29 cellular contexts compared by ENCODE assay signal in the genomic region with DNA sequence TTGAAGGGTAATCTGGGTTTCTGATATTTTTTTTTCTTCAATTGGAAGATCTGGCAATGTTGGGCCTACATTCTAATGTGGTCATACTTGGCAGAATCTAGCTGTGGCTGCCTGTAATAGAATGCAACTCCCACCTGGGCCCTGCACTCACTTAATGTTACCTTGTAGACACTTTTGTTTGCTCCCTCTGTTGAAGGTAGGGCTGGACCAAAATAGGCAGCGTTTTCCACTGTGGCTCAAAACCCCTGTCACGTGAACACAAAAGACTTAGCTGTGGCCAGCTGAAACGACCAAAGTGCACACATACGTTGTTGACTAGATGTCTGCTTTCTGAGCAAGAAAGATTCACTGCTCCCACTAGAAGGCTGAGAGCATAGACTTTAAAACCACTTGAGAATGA.
DNase-seq lines count a peak whose midpoint lies in the region; ATAC-seq and TF ChIP-seq lines count a peak whose summit lies in the region.
"Had no signal": no experiment of that assay in that cellular context is flagged by ENCODE, and none has a peak within 500 bp of the region (broad histone marks: within the 10 kb centered on the region; RNA-seq: fewer than 3 reads in every experiment).

No MANE protein-coding gene starts in this region.

- DNase-seq in AG20443 (ENCODE audit: low spot score): peak; percentile 40
- no peak for DNase-seq in activated T-helper 2 cell treated with anti-CD3 and anti-CD28 coated beads, Interferon-gamma antibody, Interleukin-2, Interleukin-4, amounts not matched to agents 10 μg/mL and 5 μg/mL and 100 μg/mL, durations not matched to agents 14 hours and 24 hours and 36 hours (ENCODE audit: low spot score)
- DNase-seq in naive thymus-derived CD4-positive, alpha-beta T cell: no peak
- DNase-seq in NCI-H524 treated with DMSO at 0.1 percent for 48 hours (lab: John Stamatoyannopoulos, UW): no peak
- DNase-seq in NCI-H1436 (lab: John Stamatoyannopoulos, UW): no peak
- DNase-seq: activated CD4-positive, alpha-beta T cell treated with anti-CD3 and anti-CD28 coated beads, Interleukin-2, amount 10 ng/mL, durations not matched to agents 7 days and 5 days; activated CD8-positive, alpha-beta memory T cell treated with anti-CD3 and anti-CD28 coated beads, Interleukin-2, amount 50 U/mL, for 4 hours; body of pancreas; cerebellar nuclear complex; DMS79; dorsolateral prefrontal cortex; GF-D8; KBM-7; left lung; mesenchymal stem cell; NCI-H1436 treated with DMSO at 0.1 percent for 48 hours; NCI-H2107; NCI-H446; psoas muscle; SHP77 treated with DMSO at 0.1 percent for 48 hours; sigmoid colon; stimulated activated CD4-positive, alpha-beta T cell treated with anti-CD3 and anti-CD28 coated beads, Interleukin-4, amount 100 ng/mL, for 4 hours; stimulated activated naive B cell treated with anti-CD40 and anti-IgM and Interleukin-4, amounts not matched to agents 10 μg/mL and 1 μg/mL and 100 μg/mL, for 72 hours; SW 1271 had no signal

- no peak for TF ChIP-seq CTCF in KMS-11 (conservative IDR thresholded peaks at IDR 0.05; ENCODE audit: low read depth, low read length)

- H3K27ac ChIP-seq in KMS-11: peak overlapping the region; percentile 73
- H3K27ac ChIP-seq in naive thymus-derived CD4-positive, alpha-beta T cell (ENCODE audit: low read depth, low read length): no peak overlapping the region
- H3K27ac ChIP-seq: BLaER1 treated with 17β-estradiol and CSF1 and Interleukin-3, amounts not matched to agents 10 nM and 100 nM; body of pancreas; dorsolateral prefrontal cortex; left lung; psoas muscle; sigmoid colon; thoracic aorta had no signal

- H3K27me3 Mint-ChIP-seq in activated T-helper 2 cell treated with anti-CD3 and anti-CD28 coated beads, Interferon-gamma antibody, Interleukin-2, Interleukin-4, amounts not matched to agents 10 μg/mL and 5 μg/mL and 100 μg/mL, durations not matched to agents 14 hours and 24 hours and 36 hours (ENCODE audit: low read depth): no peaks in the 10 kb centered on the region
- peaks cover 2 to 19% (median 13%) of the 10 kb centered on the region in 5 donors for H3K27me3 Mint-ChIP-seq in naive thymus-derived CD4-positive, alpha-beta T cell
- H3K27me3 Mint-ChIP-seq: stimulated activated naive B cell treated with anti-CD40 and anti-IgM and Interleukin-4, amounts not matched to agents 10 μg/mL and 1 μg/mL and 100 μg/mL, for 72 hours had no signal

- intact Hi-C loops in activated T-helper 2 cell treated with anti-CD3 and anti-CD28 coated beads, Interferon-gamma antibody, Interleukin-2, Interleukin-4, amounts not matched to agents 10 μg/mL and 5 μg/mL and 100 μg/mL, durations not matched to agents 14 hours and 24 hours and 36 hours (cut with micrococcal nuclease): loop anchor here (1.0 to 10.0 kb wide), 7 partner anchors 16 to 912 kb away; no protein-coding TSS in a partner anchor
- intact Hi-C loops in naive thymus-derived CD4-positive, alpha-beta T cell (cut with micrococcal nuclease): no loop called here

- peaks cover 23% of the 10 kb centered on the region for H3K9me3 Mint-ChIP-seq in activated T-helper 2 cell treated with anti-CD3 and anti-CD28 coated beads, Interferon-gamma antibody, Interleukin-2, Interleukin-4, amounts not matched to agents 10 μg/mL and 5 μg/mL and 100 μg/mL, durations not matched to agents 14 hours and 24 hours and 36 hours
- H3K9me3 Mint-ChIP-seq in naive thymus-derived CD4-positive, alpha-beta T cell: peaks cover 6 to 21% (median 14%) of the 10 kb centered on the region in 11 donors

- no peak overlapping the region for H3K4me3 ChIP-seq in KMS-11 (IDR thresholded peaks at IDR 0.05; ENCODE audit: insufficient read depth, low read depth, low read length)
- H3K4me3 ChIP-seq in naive thymus-derived CD4-positive, alpha-beta T cell (ENCODE audit: low read length): no peak overlapping the region
- H3K4me3 ChIP-seq: BLaER1 treated with 17β-estradiol and CSF1 and Interleukin-3, amounts not matched to agents 10 nM and 100 nM; body of pancreas; dorsolateral prefrontal cortex; left lung; psoas muscle; sigmoid colon; thoracic aorta had no signal

- no peaks in the 10 kb centered on the region for H3K27me3 ChIP-seq in KMS-11 (ENCODE audit: insufficient read depth, low read depth)
- no peaks in the 10 kb centered on the region for H3K27me3 ChIP-seq in naive thymus-derived CD4-positive, alpha-beta T cell (ENCODE audit: control insufficient read depth in 2 of 2, insufficient read depth in 2 of 2, low read length in 2 of 2)
- H3K27me3 ChIP-seq: BLaER1 treated with 17β-estradiol and CSF1 and Interleukin-3, amounts not matched to agents 10 nM and 100 nM; body of pancreas; dorsolateral prefrontal cortex; left lung; sigmoid colon had no signal

- H4K20me1 ChIP-seq in KMS-11 (ENCODE audit: insufficient read depth): no peaks in the 10 kb centered on the region
- H4K20me1 ChIP-seq: BLaER1 treated with 17β-estradiol and CSF1 and Interleukin-3, amounts not matched to agents 10 nM and 100 nM had no signal

- peaks cover 20% of the 10 kb centered on the region for H3K36me3 Mint-ChIP-seq in activated T-helper 2 cell treated with anti-CD3 and anti-CD28 coated beads, Interferon-gamma antibody, Interleukin-2, Interleukin-4, amounts not matched to agents 10 μg/mL and 5 μg/mL and 100 μg/mL, durations not matched to agents 14 hours and 24 hours and 36 hours (ENCODE audit: low read depth)
- peaks cover 0 to 11% (median 4%) of the 10 kb centered on the region in 5 donors for H3K36me3 Mint-ChIP-seq in naive thymus-derived CD4-positive, alpha-beta T cell
- H3K36me3 Mint-ChIP-seq: WTC11 had no signal

- H3K4me1 ChIP-seq in KMS-11 (ENCODE audit: low read depth, poor library complexity, severe bottlenecking): peaks cover 69% of the 10 kb centered on the region
- H3K4me1 ChIP-seq in naive thymus-derived CD4-positive, alpha-beta T cell (ENCODE audit: control insufficient read depth in 2 of 2, insufficient read depth in 2 of 2, low read length in 2 of 2): peaks cover 0 to 17% of the 10 kb centered on the region in 2 donors
- H3K4me1 ChIP-seq: body of pancreas, left lung, psoas muscle, sigmoid colon had no signal

- ATAC-seq in naive thymus-derived CD4-positive, alpha-beta T cell: peak; percentile 27
- no peak for ATAC-seq in GM21723 (IDR thresholded peaks at IDR 0.05; ENCODE audit: unreplicated experiment)
- ATAC-seq: body of pancreas; left lung; psoas muscle; stimulated activated naive B cell treated with anti-CD40 and anti-IgM and Interleukin-4, amounts not matched to agents 10 μg/mL and 1 μg/mL and 100 μg/mL, for 72 hours; WTC11 had no signal

- H3K9ac ChIP-seq in KMS-11: no peak overlapping the region; the same call in 1 of the 2 replicates
- H3K9ac ChIP-seq: BLaER1 treated with 17β-estradiol and CSF1 and Interleukin-3, amounts not matched to agents 10 nM and 100 nM had no signal

- H2AFZ ChIP-seq in KMS-11 (ENCODE audit: low read depth): peak overlapping the region; percentile 56; the same call in 1 of the 2 replicates

- H3K36me3 ChIP-seq in KMS-11 (ENCODE audit: insufficient read depth): no peaks in the 10 kb centered on the region
- no peaks in the 10 kb centered on the region for H3K36me3 ChIP-seq in naive thymus-derived CD4-positive, alpha-beta T cell (ENCODE audit: control insufficient read depth in 2 of 3, insufficient read depth in 3 of 3, low read length in 3 of 3)
- H3K36me3 ChIP-seq: BLaER1 treated with 17β-estradiol and CSF1 and Interleukin-3, amounts not matched to agents 10 nM and 100 nM; left lung; sigmoid colon; thoracic aorta had no signal

- H3K4me1 Mint-ChIP-seq in activated T-helper 2 cell treated with anti-CD3 and anti-CD28 coated beads, Interferon-gamma antibody, Interleukin-2, Interleukin-4, amounts not matched to agents 10 μg/mL and 5 μg/mL and 100 μg/mL, durations not matched to agents 14 hours and 24 hours and 36 hours (ENCODE audit: low read depth): peaks cover 63% of the 10 kb centered on the region
- peaks cover 0 to 20% (median 0%) of the 10 kb centered on the region in 7 donors for H3K4me1 Mint-ChIP-seq in naive thymus-derived CD4-positive, alpha-beta T cell
- H3K4me1 Mint-ChIP-seq: WTC11 had no signal

- POLR2A ChIA-PET in naive thymus-derived CD4-positive, alpha-beta T cell (lab: Charles Lee): no interaction called here

- H3K27ac Mint-ChIP-seq in activated T-helper 2 cell treated with anti-CD3 and anti-CD28 coated beads, Interferon-gamma antibody, Interleukin-2, Interleukin-4, amounts not matched to agents 10 μg/mL and 5 μg/mL and 100 μg/mL, durations not matched to agents 14 hours and 24 hours and 36 hours: peak overlapping the region; percentile 58
- no peak overlapping the region for H3K27ac Mint-ChIP-seq in naive thymus-derived CD4-positive, alpha-beta T cell
- H3K27ac Mint-ChIP-seq: activated CD4-positive, alpha-beta T cell treated with anti-CD3 and anti-CD28 coated beads, Interleukin-2, amount 10 ng/mL, durations not matched to agents 7 days and 5 days; stimulated activated naive B cell treated with anti-CD40 and anti-IgM and Interleukin-4, amounts not matched to agents 10 μg/mL and 1 μg/mL and 100 μg/mL, for 72 hours; WTC11 had no signal

- H3K79me2 ChIP-seq in KMS-11 (ENCODE audit: insufficient read depth, low read depth): no peaks in the 10 kb centered on the region

- no peak overlapping the region for H3K4me3 Mint-ChIP-seq in activated T-helper 2 cell treated with anti-CD3 and anti-CD28 coated beads, Interferon-gamma antibody, Interleukin-2, Interleukin-4, amounts not matched to agents 10 μg/mL and 5 μg/mL and 100 μg/mL, durations not matched to agents 14 hours and 24 hours and 36 hours (ENCODE audit: low read depth)
- no peak overlapping the region for H3K4me3 Mint-ChIP-seq in naive thymus-derived CD4-positive, alpha-beta T cell
- H3K4me3 Mint-ChIP-seq: activated CD4-positive, alpha-beta T cell treated with anti-CD3 and anti-CD28 coated beads, Interleukin-2, amount 10 ng/mL, durations not matched to agents 7 days and 5 days; stimulated activated naive B cell treated with anti-CD40 and anti-IgM and Interleukin-4, amounts not matched to agents 10 μg/mL and 1 μg/mL and 100 μg/mL, for 72 hours; WTC11 had no signal

- H3K4me2 ChIP-seq in KMS-11: peak overlapping the region; percentile 62
- H3K4me2 ChIP-seq: BLaER1 treated with 17β-estradiol and CSF1 and Interleukin-3, amounts not matched to agents 10 nM and 100 nM had no signal

- H3K9me3 ChIP-seq in naive thymus-derived CD4-positive, alpha-beta T cell (ENCODE audit: control insufficient read depth in 2 of 3, low read length in 3 of 3): no peaks in the 10 kb centered on the region
- H3K9me3 ChIP-seq: body of pancreas, left lung, sigmoid colon had no signal

- CTCF ChIA-PET in naive thymus-derived CD4-positive, alpha-beta T cell (lab: Charles Lee): no interaction called here
